ENCODE assay signal across 20 cellular contexts in the genomic region with DNA sequence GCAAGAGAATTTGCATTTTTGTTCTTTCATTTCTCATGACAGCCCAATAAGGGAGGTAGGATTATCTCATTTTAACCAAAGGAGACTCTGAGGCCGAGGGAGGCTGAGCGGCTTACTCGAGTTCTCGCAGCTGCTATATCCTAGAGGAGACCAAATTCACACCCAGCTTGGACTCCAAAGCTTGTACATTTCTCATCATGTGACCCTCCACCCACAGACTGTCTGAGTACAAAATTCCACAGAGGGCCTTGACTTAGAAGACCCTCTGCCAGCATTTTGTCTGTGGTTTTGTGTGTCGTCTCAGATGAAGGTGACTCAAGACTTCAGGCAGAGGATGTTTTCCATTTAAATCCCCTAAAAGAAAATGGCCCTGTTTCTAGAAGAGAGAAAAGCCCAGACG.
DNase-seq lines count a peak whose midpoint lies in the region; ATAC-seq, FAIRE-seq and TF ChIP-seq lines count a peak whose summit lies in the region.
"Had no signal": no experiment of that assay in that cellular context is flagged by ENCODE, and none has a peak within 500 bp of the region (broad histone marks: within the 10 kb centered on the region; RNA-seq: fewer than 3 reads in every experiment).

No MANE protein-coding gene starts in this region.

- 70% methylated on average over 6 of the region's 6 CpGs for WGBS in right cardiac atrium
- WGBS in smooth muscle cell (ENCODE audit: low lambda C conversion rate): 37% methylated on average over 6 of the region's 6 CpGs

- no peaks in the 10 kb centered on the region for H3K27me3 ChIP-seq in right cardiac atrium (ENCODE audit: control insufficient read depth, insufficient read depth)
- no peaks in the 10 kb centered on the region for H3K27me3 ChIP-seq in smooth muscle cell (ENCODE audit: low read depth)
- H3K27me3 ChIP-seq: Peyer's patch had no signal

- no peaks in the 10 kb centered on the region for H4K20me1 ChIP-seq in smooth muscle cell (ENCODE audit: low read depth)

- peak; percentile 10 for ATAC-seq in left ventricle myocardium superior
- no peak for ATAC-seq in right cardiac atrium
- ATAC-seq in HG03342 (IDR thresholded peaks at IDR 0.05; ENCODE audit: unreplicated experiment): no peak

- H3F3A ChIP-seq in smooth muscle cell (ENCODE audit: low read depth): peaks cover 10% of the 10 kb centered on the region

- TF ChIP-seq CTCF in astrocyte of the spinal cord (IDR thresholded peaks at IDR 0.05; ENCODE audit: low read depth, low read length) (no peak), fibroblast of the aortic adventitia (IDR thresholded peaks at IDR 0.05; ENCODE audit: insufficient read depth, low read length) (no peak), smooth muscle cell (IDR thresholded peaks at IDR 0.05; ENCODE audit: borderline replicate concordance, insufficient read depth, poor library complexity, severe bottlenecking) (no peak), kidney (IDR thresholded peaks at IDR 0.05; ENCODE audit: borderline replicate concordance, extremely low read depth, insufficient read depth) (no peak)

- H3K79me2 ChIP-seq in smooth muscle cell (ENCODE audit: low read depth): no peaks in the 10 kb centered on the region

- H3K4me3 ChIP-seq in right cardiac atrium (ENCODE audit: low read length): no peak overlapping the region
- H3K4me3 ChIP-seq in astrocyte of the spinal cord (ENCODE audit: low read depth, low read length): no peak overlapping the region
- H3K4me3 ChIP-seq in fibroblast of the aortic adventitia (ENCODE audit: low read depth, low read length): no peak overlapping the region
- no peak overlapping the region for H3K4me3 ChIP-seq in smooth muscle cell
- H3K4me3 ChIP-seq in kidney (ENCODE audit: low read length in 2 of 2): no peak overlapping the region
- H3K4me3 ChIP-seq: BLaER1, Peyer's patch had no signal

- H3K4me1 ChIP-seq in right cardiac atrium (ENCODE audit: control insufficient read depth, insufficient read depth, low read length) (no peaks in the 10 kb centered on the region), smooth muscle cell (ENCODE audit: low read depth) (peaks cover 4% of the 10 kb centered on the region), kidney (ENCODE audit: control insufficient read depth in 1 of 2, insufficient read depth in 1 of 2, low read depth in 1 of 2, low read length in 2 of 2) (no peaks in the 10 kb centered on the region)
- H3K4me1 ChIP-seq: BLaER1, Peyer's patch had no signal

- H3K36me3 ChIP-seq in smooth muscle cell (ENCODE audit: low read depth) (no peaks in the 10 kb centered on the region), kidney (ENCODE audit: control insufficient read depth in 1 of 2, insufficient read depth in 2 of 2, low read length in 2 of 2) (no peaks in the 10 kb centered on the region)
- H3K36me3 ChIP-seq: BLaER1, Peyer's patch had no signal

- intact Hi-C loops in left ventricle myocardium superior (cut with micrococcal nuclease) (no loop called here), right cardiac atrium (cut with DNase I) (loop anchor here in 2 of 4 donors (5.0 to 10.0 kb wide), 3 partner anchors 611 to 753 kb away; no protein-coding TSS in a partner anchor), kidney (cut with DNase I) (loop anchor here (10.0 kb wide), 1 partner anchor 751 kb away; no protein-coding TSS in a partner anchor)

- H3K9me3 ChIP-seq in right cardiac atrium (ENCODE audit: control insufficient read depth, low read length) (no peaks in the 10 kb centered on the region), smooth muscle cell (replicated peaks; ENCODE audit: low read depth) (no peaks in the 10 kb centered on the region), kidney (ENCODE audit: control insufficient read depth in 1 of 2, low read length in 2 of 2) (no peaks in the 10 kb centered on the region)
- H3K9me3 ChIP-seq: BLaER1, Peyer's patch had no signal

- H3K9ac ChIP-seq in smooth muscle cell (ENCODE audit: low read depth): no peak overlapping the region
- H3K9ac ChIP-seq in kidney (ENCODE audit: low read length in 2 of 2): no peak overlapping the region
- H3K9ac ChIP-seq: BLaER1 had no signal

- H2AFZ ChIP-seq in smooth muscle cell (ENCODE audit: low read depth): no peak overlapping the region

- H3K4me2 ChIP-seq in smooth muscle cell: peak overlapping the region; percentile 45
- H3K4me2 ChIP-seq: BLaER1 had no signal

- in situ Hi-C loops in astrocyte of the spinal cord (cut with HindIII; ENCODE audit: low sequenced_read_pairs): no loop called here

- no peak overlapping the region for H3K27ac ChIP-seq in right cardiac atrium (ENCODE audit: low read length)
- H3K27ac ChIP-seq in smooth muscle cell (ENCODE audit: low read depth): peak overlapping the region; percentile 41
- H3K27ac ChIP-seq in kidney (ENCODE audit: low read depth in 2 of 2, low read length in 2 of 2): no peak overlapping the region
- H3K27ac ChIP-seq: BLaER1, HL-60, Peyer's patch had no signal

- DNase-seq in left ventricle myocardium superior (no peak), right cardiac atrium (no peak), astrocyte of the spinal cord (ENCODE audit: low read depth, low spot score) (peak; percentile 36), fibroblast of the aortic adventitia (ENCODE audit: low read depth) (peak; percentile 38), smooth muscle cell (lab: John Stamatoyannopoulos, UW; ENCODE audit: unreplicated experiment) (no peak), NCI-H1048 (lab: John Stamatoyannopoulos, UW) (no peak), kidney (no peak)
- DNase-seq: CD4-positive, alpha-beta memory T cell; Kasumi-1; MM.1S; NCI-H1105; NCI-H2081; NCI-H2171 treated with DMSO at 0.1 percent for 48 hours; NCI-H446 treated with DMSO at 0.1 percent for 48 hours; NK-92 treated with Interleukin-12 subunit alpha and Interleukin-12 subunit beta, amount 100 ng/mL, for 24 hours; Peyer's patch had no signal

- FAIRE-seq in kidney (lab: Jason Lieb, UNC): no peak
- FAIRE-seq: H54 had no signal

Comparison
In these comparisons a context has a peak if more than half of its experiments do, and no peak if none do; other contexts are left out.
1. DNase-seq: peak in astrocyte of the spinal cord (single experiment) and fibroblast of the aortic adventitia (single experiment); none in left ventricle myocardium superior (single experiment), right cardiac atrium (0 of 3), smooth muscle cell (single experiment), NCI-H1048 (single experiment) and kidney (single experiment).